23 cellular contexts compared by ENCODE assay signal in the genomic region with DNA sequence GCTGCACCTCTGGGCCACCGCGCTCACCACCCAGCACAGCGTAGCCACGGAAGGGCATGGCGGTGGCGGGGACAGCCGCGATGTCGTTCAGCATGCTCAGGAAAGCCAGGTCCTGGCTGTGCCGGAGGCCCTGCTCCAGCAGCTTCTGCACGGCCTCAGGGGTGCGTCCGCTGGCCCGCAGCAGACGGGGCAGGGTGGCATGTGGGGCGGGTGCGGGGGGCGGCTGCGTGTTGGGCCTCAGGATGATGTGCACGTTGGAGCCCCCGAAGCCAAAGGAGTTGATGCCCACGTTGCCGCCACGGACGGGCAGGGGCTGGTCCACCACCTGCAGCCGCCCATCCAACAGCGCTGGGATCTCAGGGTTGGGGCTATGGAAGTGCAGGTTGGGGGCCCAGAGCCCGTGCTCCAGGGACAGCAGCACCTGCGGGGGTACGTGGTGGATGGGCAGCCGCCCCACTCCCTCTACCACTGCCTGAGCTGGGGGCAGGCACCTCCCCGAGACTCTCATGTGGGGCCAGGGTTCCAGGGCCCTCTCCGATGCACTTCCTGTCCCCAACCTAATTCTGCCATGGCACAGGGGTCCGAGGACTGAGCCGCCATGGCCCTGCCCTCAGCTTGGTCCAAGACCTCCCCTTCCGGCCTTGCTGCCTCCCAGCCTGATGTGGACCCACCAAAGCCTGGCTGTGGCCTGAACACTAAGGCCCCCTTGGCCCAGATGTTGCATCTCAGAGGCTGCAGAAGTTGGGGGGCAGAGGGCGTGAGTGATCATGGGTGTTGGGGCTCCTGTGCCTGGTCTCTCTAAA. TPM values are rescaled to one million over a fixed set of nuclear protein-coding genes. Genes with fewer than 3 reads are reported as not detected.
DNase-seq lines count a peak whose midpoint lies in the region; ATAC-seq, FAIRE-seq and TF ChIP-seq lines count a peak whose summit lies in the region.
"Had no signal": no experiment of that assay in that cellular context is flagged by ENCODE, and none has a peak within 500 bp of the region (broad histone marks: within the 10 kb centered on the region; RNA-seq: fewer than 3 reads in every experiment).

No MANE protein-coding gene starts in this region.

- H3K4me3 ChIP-seq in HEK293 (ENCODE audit: low read depth, low read length) (no peak overlapping the region), GM12878 (no peak overlapping the region), mucosa of descending colon (no peak overlapping the region)
- H3K4me3 ChIP-seq: breast epithelium, smooth muscle cell, thoracic aorta had no signal

- BruUV-seq in GM12878 (replicated peaks; lab: Mats Ljungman, UMichigan), result no TSS peak

- H3K9ac ChIP-seq in GM12878 (ENCODE audit: control insufficient read depth, insufficient read depth, low read length), result no peak overlapping the region
- H3K9ac ChIP-seq: parathyroid adenoma had no signal

- H3K9me3 ChIP-seq in HEK293 (ENCODE audit: control insufficient read depth, insufficient read depth, low read depth, low read length) (no peaks in the 10 kb centered on the region), GM12878 (replicated peaks; ENCODE audit: control insufficient read depth, insufficient read depth, low read length) (no peaks in the 10 kb centered on the region), mucosa of descending colon (no peaks in the 10 kb centered on the region)
- H3K9me3 ChIP-seq: breast epithelium, thoracic aorta had no signal

- CTCF ChIA-PET in HEK293 (lab: Yijun Ruan, JAX) (no interaction called here), GM12878 (lab: Yijun Ruan, JAX) (no interaction called here)

- no peak for FAIRE-seq in GM12878 (lab: Jason Lieb, UNC)

- WGBS in GM12878 (ENCODE audit: insufficient coverage, insufficient replicate concordance, low lambda C conversion rate, missing lambda C conversion rate), result 98% methylated on average over 26 of the region's 37 CpGs

- H3K27ac ChIP-seq in HEK293 (ENCODE audit: extremely low read depth, low read depth, low read length) (peak overlapping the region; percentile 24; the same call in 1 of the 2 replicates), GM12878 (ENCODE audit: control insufficient read depth, insufficient read depth) (no peak overlapping the region)
- H3K27ac ChIP-seq: breast epithelium, parathyroid adenoma, thoracic aorta had no signal

- no peak overlapping the region for H3K4me2 ChIP-seq in GM12878 (ENCODE audit: control insufficient read depth, insufficient read depth)
- H3K4me2 ChIP-seq: smooth muscle cell had no signal

- H3K79me2 ChIP-seq in GM12878 (ENCODE audit: control insufficient read depth, insufficient read depth, low read length), result peaks cover 15% of the 10 kb centered on the region

- TF ChIP-seq CTCF in HEK293 (tag by site-specific recombination; IDR thresholded peaks at IDR 0.05) (no peak), GM12878 (IDR thresholded peaks at IDR 0.05 in 2 of 3, conservative IDR thresholded peaks at IDR 0.05 in 1 of 3; ENCODE audit: control insufficient read depth in 2 of 3, extremely low read depth in 1 of 3, insufficient read depth in 1 of 3, low read depth in 3 of 3, low read length in 3 of 3) (no peak), mucosa of descending colon (IDR thresholded peaks at IDR 0.05) (no peak)

- H3K27me3 ChIP-seq in GM12878 (replicated peaks in 1 of 2; ENCODE audit: control insufficient read depth in 2 of 2, insufficient read depth in 2 of 2, low read length in 1 of 2), result no peaks in the 10 kb centered on the region
- H3K27me3 ChIP-seq: breast epithelium had no signal

- TF ChIP-seq RAD21 in GM12878 (IDR thresholded peaks at IDR 0.05; ENCODE audit: insufficient read depth, low read depth, low read length), result no peak

- POLR2A ChIA-PET in HEK293 (lab: Yijun Ruan, JAX), result interaction anchor here (1.0 to 2.3 kb wide), 5 partner anchors 11 to 54 kb away, joined by 3 to 9 read pairs (median 4); a partner anchor contains a TSS
- POLR2A ChIA-PET in GM12878 (lab: Charles Lee), result no interaction called here

- H4K20me1 ChIP-seq in GM12878 (ENCODE audit: control insufficient read depth, insufficient read depth), result no peaks in the 10 kb centered on the region

- RAD21 ChIA-PET in GM12878 (lab: Charles Lee; ENCODE audit: unreplicated experiment), result no interaction called here

- no peak for TF ChIP-seq EP300 in GM12878 (IDR thresholded peaks at IDR 0.05; ENCODE audit: borderline replicate concordance in 1 of 2, control insufficient read depth in 1 of 2, low read depth in 2 of 2, low read length in 2 of 2)

- in situ Hi-C loops in GM12878 (cut with MboI), result no loop called here

- DNase-seq in GM12878 (ENCODE audit: low read depth, low spot score) (no peak), mucosa of descending colon (peak in 2 of 3 donors; percentile 25 to 39), nucleus accumbens (lab: John Stamatoyannopoulos, UW) (no peak), NCI-H2029 (lab: John Stamatoyannopoulos, UW) (no peak)
- DNase-seq: activated CD4-positive, alpha-beta T cell treated with anti-CD3 and anti-CD28 coated beads for 4 hours; anterior cingulate cortex; C1 segment of cervical spinal cord; DMS79 treated with DMSO at 0.1 percent for 48 hours; foreskin melanocyte; GDM1; IMR-90; NCI-H146; SIG-M5; stimulated activated CD8-positive, alpha-beta memory T cell treated with anti-CD3 and anti-CD28 coated beads, Interleukin-4, amount 100 ng/mL, for 48 hours; stimulated activated naive CD8-positive, alpha-beta T cell treated with anti-CD3 and anti-CD28 coated beads, Interleukin-15, amount 100 ng/mL, for 72 hours had no signal

- H3K36me3 ChIP-seq in HEK293 (ENCODE audit: control insufficient read depth in 2 of 2, insufficient read depth in 1 of 2, low read length in 2 of 2) (peaks cover 27 to 97% of the 10 kb centered on the region in 2 experiments), GM12878 (ENCODE audit: control insufficient read depth in 2 of 2, insufficient read depth in 2 of 2, low read length in 1 of 2) (peaks cover 15 to 73% of the 10 kb centered on the region in 2 experiments), mucosa of descending colon (ENCODE audit: low read depth) (peaks cover 24% of the 10 kb centered on the region)

- ATAC-seq in GM12878 (no peak), mucosa of descending colon (no peak), GM21360 (IDR thresholded peaks at IDR 0.05; ENCODE audit: unreplicated experiment) (no peak)
- ATAC-seq: activated naive CD4-positive, alpha-beta T cell treated with anti-CD3 and anti-CD28 coated beads, Interleukin-2, amount 50 U/mL, for 72 hours; Panc1; stimulated activated naive CD8-positive, alpha-beta T cell treated with anti-CD3 and anti-CD28 coated beads, Interleukin-15, amount 100 ng/mL, for 72 hours had no signal

- 0 out of 2 replicates have a peak, but pooled peaks cover 5% of the 10 kb centered on the region for H3K4me1 ChIP-seq in HEK293 (ENCODE audit: control insufficient read depth, insufficient read depth, low read length)
- peaks cover 4% of the 10 kb centered on the region for H3K4me1 ChIP-seq in GM12878 (ENCODE audit: control insufficient read depth, insufficient read depth, low read length)
- peaks cover 3% of the 10 kb centered on the region for H3K4me1 ChIP-seq in mucosa of descending colon (ENCODE audit: low read depth)

- SMC1A ChIA-PET in GM12878 (lab: Charles Lee; ENCODE audit: uncharacterized antibody, unreplicated experiment), result no interaction called here

- TF ChIP-seq POLR2A in GM12878 (IDR thresholded peaks at IDR 0.05; ENCODE audit: low read depth, low read length), result no peak; the same call in none of the 2 replicates

- intact Hi-C loops in GM12878 (cut with micrococcal nuclease; ENCODE audit: unreplicated experiment), result no loop called here
- intact Hi-C loops in mucosa of descending colon (cut with DNase I, micrococcal nuclease), result no loop called here

- H2AFZ ChIP-seq in GM12878 (ENCODE audit: control insufficient read depth, low read depth, low read length), result no peak overlapping the region
- H2AFZ ChIP-seq: parathyroid adenoma had no signal

RNA-seq across cellular contexts. Expression of a gene that starts 6.6 kb away (rescaled TPM):
- 81.2 and 110 TPM in 2 replicates for total RNA-seq in GM12878 (2013; cell fraction: nucleolus; rRNA removed)
- total RNA-seq in GM12878 (2014; rRNA removed), result 67.4 and 73.8 TPM in 2 replicates
- total RNA-seq in GM12878 (2014; rRNA removed; fragmentation: Illumina TruSeq; extraction: Trizol), result 18.0 and 20.8 TPM in 2 replicates
- total RNA-seq in GM12878 (2021), result 333 and 348 TPM in 2 replicates
- 15.3 TPM for polyA plus RNA-seq in GM12878 (2011; ENCODE audit: low read depth)
- polyA plus RNA-seq in GM12878 (2011; rRNA removed), result 4.5 and 10.8 TPM in 2 replicates
- polyA plus RNA-seq in GM12878 (2011; cell fraction: cytosol; rRNA removed), result 31.3 and 40.9 TPM in 2 replicates
- polyA plus RNA-seq in GM12878 (2011; cell fraction: nucleus; rRNA removed), result 137 and 205 TPM in 2 replicates
- 82.0 and 91.6 TPM in 2 replicates for polyA plus RNA-seq in GM12878 (2012)
- 1.6 and 12.8 TPM in 2 replicates for polyA plus RNA-seq in GM12878 (2014; fragmentation: Illumina TruSeq; extraction: Trizol)
- polyA plus RNA-seq in GM12878 (2014; fragmentation: Nextera tagmentation; extraction: Ambion mirVana), result under 1 TPM; 0.19 to 0.31 TPM
- polyA plus RNA-seq in GM12878 (2014; rRNA removed), result 87.8 and 131 TPM in 2 replicates
- polyA plus RNA-seq in GM12878 (2016; fragmentation: Nextera tagmentation; extraction: Ambion mirVana), result 10 to 100 TPM; 40.1 to 42.5 TPM
- polyA minus RNA-seq in GM12878 (2011; rRNA and poly(A)+ RNA removed), result 21.8 and 51.5 TPM in 2 replicates
- 91.7 and 93.8 TPM in 2 replicates for polyA minus RNA-seq in GM12878 (2011; cell fraction: cytosol; rRNA and poly(A)+ RNA removed)
- polyA minus RNA-seq in GM12878 (2011; cell fraction: nucleus; rRNA and poly(A)+ RNA removed), result 35.7 and 66.9 TPM in 2 replicates
- total RNA-seq in mucosa of descending colon, result 100 to 1,000 TPM in 2 of 3 donors, 10 to 100 TPM in 1; 87.2 to 115 (median 102) TPM

RNA-seq across cellular contexts. Expression of a gene that starts 25.9 kb away (rescaled TPM):
- 56.8 and 75.9 TPM in 2 replicates for total RNA-seq in GM12878 (2013; cell fraction: nucleolus; rRNA removed)
- total RNA-seq in GM12878 (2014; rRNA removed) (107 and 132 TPM in 2 replicates), GM12878 (2014; rRNA removed; fragmentation: Illumina TruSeq; extraction: Trizol) (43.3 and 50.3 TPM in 2 replicates), GM12878 (2021) (137 and 157 TPM in 2 replicates), mucosa of descending colon (100 to 1,000 TPM in 2 of 3 donors, 10 to 100 TPM in 1; 99.8 to 143 (median 138) TPM)
- 52.5 TPM for polyA plus RNA-seq in GM12878 (2011; ENCODE audit: low read depth)
- polyA plus RNA-seq in GM12878 (2011; rRNA removed) (21.0 and 42.6 TPM in 2 replicates), GM12878 (2014; fragmentation: Illumina TruSeq; extraction: Trizol) (13.8 and 46.5 TPM in 2 replicates), GM12878 (2014; fragmentation: Nextera tagmentation; extraction: Ambion mirVana) (10 to 100 TPM in 1 of 2 experiments, 1 to 10 TPM in 1; 6.1 to 15.3 TPM), GM12878 (2014; rRNA removed) (147 and 155 TPM in 2 replicates), GM12878 (2016; fragmentation: Nextera tagmentation; extraction: Ambion mirVana) (10 to 100 TPM in 1 of 2 experiments, 1 to 10 TPM in 1; 9.7 to 25.4 TPM)
- 77.7 and 101 TPM in 2 replicates for polyA plus RNA-seq in GM12878 (2011; cell fraction: cytosol; rRNA removed)
- 285 and 360 TPM in 2 replicates for polyA plus RNA-seq in GM12878 (2011; cell fraction: nucleus; rRNA removed)
- polyA plus RNA-seq in GM12878 (2012), result 61.7 and 71.7 TPM in 2 replicates
- polyA minus RNA-seq in GM12878 (2011; rRNA and poly(A)+ RNA removed), result 23.4 and 40.3 TPM in 2 replicates
- polyA minus RNA-seq in GM12878 (2011; cell fraction: cytosol; rRNA and poly(A)+ RNA removed), result 25.4 and 29.1 TPM in 2 replicates
- 63.5 and 104 TPM in 2 replicates for polyA minus RNA-seq in GM12878 (2011; cell fraction: nucleus; rRNA and poly(A)+ RNA removed)

RNA-seq across cellular contexts. Expression of a gene that starts 39.8 kb away (rescaled TPM):
- total RNA-seq in GM12878 (2013; cell fraction: nucleolus; rRNA removed), result 41.6 and 44.7 TPM in 2 replicates
- total RNA-seq in GM12878 (2014; rRNA removed) (110 and 131 TPM in 2 replicates), GM12878 (2014; rRNA removed; fragmentation: Illumina TruSeq; extraction: Trizol) (35.1 and 37.1 TPM in 2 replicates), GM12878 (2021) (113 and 122 TPM in 2 replicates), mucosa of descending colon (10 to 100 TPM; 73.6 to 81.6 (median 80.4) TPM)
- 21.3 TPM for polyA plus RNA-seq in GM12878 (2011; ENCODE audit: low read depth)
- polyA plus RNA-seq in GM12878 (2011; rRNA removed) (14.3 and 53.3 TPM in 2 replicates), GM12878 (2014; fragmentation: Illumina TruSeq; extraction: Trizol) (7.5 and 32.8 TPM in 2 replicates), GM12878 (2014; fragmentation: Nextera tagmentation; extraction: Ambion mirVana) (10 to 100 TPM in 1 of 2 experiments, 1 to 10 TPM in 1; 2.2 to 11.5 TPM), GM12878 (2014; rRNA removed) (102 and 119 TPM in 2 replicates), GM12878 (2016; fragmentation: Nextera tagmentation; extraction: Ambion mirVana) (100 to 1,000 TPM; 119 to 146 TPM)
- polyA plus RNA-seq in GM12878 (2011; cell fraction: cytosol; rRNA removed), result 65.9 and 98.5 TPM in 2 replicates
- polyA plus RNA-seq in GM12878 (2011; cell fraction: nucleus; rRNA removed), result 198 and 262 TPM in 2 replicates
- 41.2 and 44.0 TPM in 2 replicates for polyA plus RNA-seq in GM12878 (2012)
- 50.1 and 72.3 TPM in 2 replicates for polyA minus RNA-seq in GM12878 (2011; rRNA and poly(A)+ RNA removed)
- polyA minus RNA-seq in GM12878 (2011; cell fraction: cytosol; rRNA and poly(A)+ RNA removed), result 44.1 and 45.0 TPM in 2 replicates
- 42.7 and 84.3 TPM in 2 replicates for polyA minus RNA-seq in GM12878 (2011; cell fraction: nucleus; rRNA and poly(A)+ RNA removed)

RNA-seq across cellular contexts. Expression of a gene that starts 39.9 kb away (rescaled TPM):
- 23.5 and 23.7 TPM in 2 replicates for total RNA-seq in GM12878 (2013; cell fraction: nucleolus; rRNA removed)
- 14.5 and 14.8 TPM in 2 replicates for total RNA-seq in GM12878 (2014; rRNA removed)
- 5.2 and 7.8 TPM in 2 replicates for total RNA-seq in GM12878 (2014; rRNA removed; fragmentation: Illumina TruSeq; extraction: Trizol)
- total RNA-seq in GM12878 (2021), result 17.7 and 19.6 TPM in 2 replicates
- 10.9 TPM for polyA plus RNA-seq in GM12878 (2011; ENCODE audit: low read depth)
- 4.4 and 7.1 TPM in 2 replicates for polyA plus RNA-seq in GM12878 (2011; rRNA removed)
- polyA plus RNA-seq in GM12878 (2011; cell fraction: cytosol; rRNA removed), result 6.6 and 12.0 TPM in 2 replicates
- polyA plus RNA-seq in GM12878 (2011; cell fraction: nucleus; rRNA removed), result 83.6 and 89.3 TPM in 2 replicates
- 20.4 and 23.3 TPM in 2 replicates for polyA plus RNA-seq in GM12878 (2012)
- 1.3 and 7.2 TPM in 2 replicates for polyA plus RNA-seq in GM12878 (2014; fragmentation: Illumina TruSeq; extraction: Trizol)
- under 1 TPM; 0.10 to 0.93 TPM for polyA plus RNA-seq in GM12878 (2014; fragmentation: Nextera tagmentation; extraction: Ambion mirVana)
- polyA plus RNA-seq in GM12878 (2014; rRNA removed), result 19.0 and 22.4 TPM in 2 replicates
- 1 to 10 TPM; 1.6 to 2.6 TPM for polyA plus RNA-seq in GM12878 (2016; fragmentation: Nextera tagmentation; extraction: Ambion mirVana)
- polyA minus RNA-seq in GM12878 (2011; rRNA and poly(A)+ RNA removed), result 2.4 and 4.8 TPM in 2 replicates
- polyA minus RNA-seq in GM12878 (2011; cell fraction: cytosol; rRNA and poly(A)+ RNA removed), result 2.9 and 4.4 TPM in 2 replicates
- polyA minus RNA-seq in GM12878 (2011; cell fraction: nucleus; rRNA and poly(A)+ RNA removed), result 8.1 and 8.2 TPM in 2 replicates
- total RNA-seq in mucosa of descending colon, result 10 to 100 TPM; 30.7 to 37.9 (median 30.9) TPM

RNA-seq across cellular contexts. Expression of a gene that starts 54.0 kb away (rescaled TPM):
- total RNA-seq in GM12878 (2013; cell fraction: nucleolus; rRNA removed), result 13.4 and 14.9 TPM in 2 replicates
- 80.8 and 85.8 TPM in 2 replicates for total RNA-seq in GM12878 (2014; rRNA removed)
- 32.4 and 39.9 TPM in 2 replicates for total RNA-seq in GM12878 (2014; rRNA removed; fragmentation: Illumina TruSeq; extraction: Trizol)
- total RNA-seq in GM12878 (2021), result 110 and 119 TPM in 2 replicates
- polyA plus RNA-seq in GM12878 (2011; ENCODE audit: low read depth), result 79.4 TPM
- 29.9 and 66.6 TPM in 2 replicates for polyA plus RNA-seq in GM12878 (2011; rRNA removed)
- polyA plus RNA-seq in GM12878 (2011; cell fraction: cytosol; rRNA removed), result 188 and 195 TPM in 2 replicates
- polyA plus RNA-seq in GM12878 (2011; cell fraction: nucleus; rRNA removed), result 136 and 154 TPM in 2 replicates
- 73.6 and 79.6 TPM in 2 replicates for polyA plus RNA-seq in GM12878 (2012)
- 45.6 and 92.0 TPM in 2 replicates for polyA plus RNA-seq in GM12878 (2014; fragmentation: Illumina TruSeq; extraction: Trizol)
- 10 to 100 TPM; 12.3 to 44.8 TPM for polyA plus RNA-seq in GM12878 (2014; fragmentation: Nextera tagmentation; extraction: Ambion mirVana)
- polyA plus RNA-seq in GM12878 (2014; rRNA removed), result 128 and 151 TPM in 2 replicates
- polyA plus RNA-seq in GM12878 (2016; fragmentation: Nextera tagmentation; extraction: Ambion mirVana), result 100 to 1,000 TPM; 122 to 139 TPM
- 53.5 and 69.9 TPM in 2 replicates for polyA minus RNA-seq in GM12878 (2011; rRNA and poly(A)+ RNA removed)
- 23.2 and 25.8 TPM in 2 replicates for polyA minus RNA-seq in GM12878 (2011; cell fraction: cytosol; rRNA and poly(A)+ RNA removed)
- 21.6 and 34.3 TPM in 2 replicates for polyA minus RNA-seq in GM12878 (2011; cell fraction: nucleus; rRNA and poly(A)+ RNA removed)
- 100 to 1,000 TPM in 2 of 3 donors, 10 to 100 TPM in 1; 84.9 to 151 (median 124) TPM for total RNA-seq in mucosa of descending colon

Comparison
In these comparisons a context has a peak if more than half of its experiments do, and no peak if none do; other contexts are left out.
1. DNase-seq: peak in mucosa of descending colon (2 of 3); none in GM12878 (single experiment), nucleus accumbens (0 of 56) and NCI-H2029 (single experiment).